Comparison of ENCODE assay signal across 12 cellular contexts in genomic region chr9:79731483-79731882, GRCh38.
DNase-seq lines count a peak whose midpoint lies in the region; ATAC-seq and TF ChIP-seq lines count a peak whose summit lies in the region.
"Had no signal": no experiment of that assay in that cellular context is flagged by ENCODE, and none has a peak within 500 bp of the region (broad histone marks: within the 10 kb centered on the region; RNA-seq: fewer than 3 reads in every experiment).

No MANE protein-coding gene starts in this region.

- peaks cover 16% of the 10 kb centered on the region for H3K9me3 Mint-ChIP-seq in MCF 10A (ENCODE audit: unreplicated experiment)

- DNase-seq in MCF 10A (ENCODE audit: unreplicated experiment) (peak; percentile 4), breast epithelium (ENCODE audit: low spot score in 2 of 2) (no peak), RWPE2 (ENCODE audit: low spot score) (no peak), Ammon's horn (ENCODE audit: low spot score) (no peak), NCI-H2227 (lab: John Stamatoyannopoulos, UW; ENCODE audit: unreplicated experiment) (no peak)
- DNase-seq in stimulated activated naive CD8-positive, alpha-beta T cell treated with anti-CD3 and anti-CD28 coated beads, Interleukin-15, Interleukin-2, amounts not matched to agents 100 U/mL and 50 U/mL, for 24 hours, result no peak
- no peak for DNase-seq in stimulated activated naive CD4-positive, alpha-beta T cell (lab: John Stamatoyannopoulos, UW)
- DNase-seq: effector memory CD8-positive, alpha-beta T cell; islet precursor cell; Karpas-422; psoas muscle had no signal

- no peak overlapping the region for H3K4me3 Mint-ChIP-seq in MCF 10A (ENCODE audit: unreplicated experiment)
- H3K4me3 Mint-ChIP-seq: effector memory CD8-positive, alpha-beta T cell had no signal

- H3K4me1 Mint-ChIP-seq in MCF 10A (ENCODE audit: insufficient read depth, unreplicated experiment), result no peaks in the 10 kb centered on the region

- CTCF ChIA-PET in MCF 10A (lab: Yijun Ruan, JAX), result interaction anchor here (0.5 to 0.9 kb wide), 2 partner anchors 17 to 114 kb away, joined by 3 to 6 read pairs; no protein-coding TSS in a partner anchor

- BruUV-seq in MCF 10A (replicated peaks; lab: Mats Ljungman, UMichigan), result no TSS peak

- no peaks in the 10 kb centered on the region for H3K36me3 ChIP-seq in breast epithelium
- no peaks in the 10 kb centered on the region for H3K36me3 ChIP-seq in RWPE2 (ENCODE audit: low read depth)

- no peaks in the 10 kb centered on the region for H3K27me3 Mint-ChIP-seq in MCF 10A (ENCODE audit: insufficient read depth, unreplicated experiment)
- H3K27me3 Mint-ChIP-seq: effector memory CD8-positive, alpha-beta T cell had no signal

- no peak overlapping the region for H3K27ac ChIP-seq in breast epithelium
- no peak overlapping the region for H3K27ac ChIP-seq in RWPE2 (ENCODE audit: poor library complexity, severe bottlenecking)
- H3K27ac ChIP-seq: psoas muscle had no signal

- no peak for TF ChIP-seq POLR2A in breast epithelium (IDR thresholded peaks at IDR 0.05)

- no peaks in the 10 kb centered on the region for H3K9me3 ChIP-seq in breast epithelium
- H3K9me3 ChIP-seq in RWPE2 (ENCODE audit: severe bottlenecking), result no peaks in the 10 kb centered on the region
- H3K9me3 ChIP-seq: psoas muscle had no signal

- H3K4me3 ChIP-seq in breast epithelium (no peak overlapping the region), RWPE2 (ENCODE audit: severe bottlenecking) (no peak overlapping the region)
- H3K4me3 ChIP-seq: psoas muscle had no signal

- ATAC-seq in HG02852 (IDR thresholded peaks at IDR 0.05; ENCODE audit: unreplicated experiment) (peak; percentile 89), RWPE2 (ENCODE audit: low read depth) (peak; percentile 52; the same call in 2 of the 3 replicates)
- ATAC-seq in stimulated activated naive CD8-positive, alpha-beta T cell treated with anti-CD3 and anti-CD28 coated beads, Interleukin-15, Interleukin-2, amounts not matched to agents 100 U/mL and 50 U/mL, for 24 hours, result peak; percentile 71
- ATAC-seq: effector memory CD8-positive, alpha-beta T cell; psoas muscle had no signal

- TF ChIP-seq CTCF in MCF 10A (IDR thresholded peaks at IDR 0.05; ENCODE audit: unreplicated experiment) (no peak), breast epithelium (IDR thresholded peaks at IDR 0.05) (no peak), RWPE2 (IDR thresholded peaks at IDR 0.05; ENCODE audit: poor library complexity, severe bottlenecking) (no peak)

- H3K27me3 ChIP-seq in breast epithelium, result no peaks in the 10 kb centered on the region
- H3K27me3 ChIP-seq in RWPE2 (ENCODE audit: insufficient read depth, poor library complexity, severe bottlenecking), result no peaks in the 10 kb centered on the region

- intact Hi-C loops in MCF 10A (cut with micrococcal nuclease), result no loop called here
- intact Hi-C loops in breast epithelium (cut with DNase I; ENCODE audit: low total_unique reads), result no loop called here

- H3K4me1 ChIP-seq in breast epithelium (no peaks in the 10 kb centered on the region), RWPE2 (ENCODE audit: insufficient read depth, poor library complexity, severe bottlenecking) (no peaks in the 10 kb centered on the region)
- H3K4me1 ChIP-seq: psoas muscle had no signal

- peaks cover 18% of the 10 kb centered on the region for H3K36me3 Mint-ChIP-seq in MCF 10A (ENCODE audit: insufficient read depth, unreplicated experiment)

- POLR2A ChIA-PET in MCF 10A (lab: Yijun Ruan, JAX), result no interaction called here

- H3K27ac Mint-ChIP-seq in MCF 10A (ENCODE audit: low read depth, unreplicated experiment), result no peak overlapping the region
- H3K27ac Mint-ChIP-seq: effector memory CD8-positive, alpha-beta T cell had no signal
